ENCODE assay signal across 8 cellular contexts in the genomic region with DNA sequence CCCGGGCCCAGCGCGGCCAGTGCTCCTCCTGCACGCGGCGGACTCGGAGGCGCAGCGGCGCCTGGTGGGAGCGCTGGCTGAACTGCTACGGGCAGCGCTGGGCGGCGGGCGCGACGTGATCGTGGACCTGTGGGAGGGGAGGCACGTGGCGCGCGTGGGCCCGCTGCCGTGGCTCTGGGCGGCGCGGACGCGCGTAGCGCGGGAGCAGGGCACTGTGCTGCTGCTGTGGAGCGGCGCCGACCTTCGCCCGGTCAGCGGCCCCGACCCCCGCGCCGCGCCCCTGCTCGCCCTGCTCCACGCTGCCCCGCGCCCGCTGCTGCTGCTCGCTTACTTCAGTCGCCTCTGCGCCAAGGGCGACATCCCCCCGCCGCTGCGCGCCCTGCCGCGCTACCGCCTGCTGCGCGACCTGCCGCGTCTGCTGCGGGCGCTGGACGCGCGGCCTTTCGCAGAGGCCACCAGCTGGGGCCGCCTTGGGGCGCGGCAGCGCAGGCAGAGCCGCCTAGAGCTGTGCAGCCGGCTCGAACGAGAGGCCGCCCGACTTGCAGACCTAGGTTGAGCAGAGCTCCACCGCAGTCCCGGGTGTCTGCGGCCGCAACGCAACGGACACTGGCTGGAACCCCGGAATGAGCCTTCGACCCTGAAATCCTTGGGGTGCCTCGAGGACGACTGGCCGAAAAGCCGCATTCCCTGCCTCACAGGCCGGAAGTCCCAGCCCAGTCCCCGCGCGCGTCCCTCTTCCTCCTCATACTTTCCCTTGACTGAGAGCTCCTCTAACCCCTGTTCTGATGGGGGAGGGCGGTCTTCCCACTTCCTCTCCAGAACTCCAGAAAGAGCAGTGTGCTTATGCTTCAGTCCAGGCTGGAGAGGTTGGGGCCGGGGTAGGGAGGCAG. TPM values are rescaled to one million over a fixed set of nuclear protein-coding genes. Genes with fewer than 3 reads are reported as not detected.
DNase-seq lines count a peak whose midpoint lies in the region; ATAC-seq and TF ChIP-seq lines count a peak whose summit lies in the region.

No MANE protein-coding gene starts in this region.

- H3K27me3 ChIP-seq in SU-DHL-6 (ENCODE audit: low read length) (no peaks in the 10 kb centered on the region), dorsolateral prefrontal cortex (no peaks in the 10 kb centered on the region), liver (ENCODE audit: control insufficient read depth in 4 of 4, insufficient read depth in 4 of 4, low read length in 3 of 4) (no peaks in the 10 kb centered on the region)

- no peaks in the 10 kb centered on the region for H3K9me3 ChIP-seq in SU-DHL-6 (ENCODE audit: insufficient read depth, low read length)
- no peaks in the 10 kb centered on the region for H3K9me3 ChIP-seq in liver (ENCODE audit: control insufficient read depth in 4 of 4, low read length in 3 of 4)

- H3K9me2 ChIP-seq in SU-DHL-6 (replicated peaks; ENCODE audit: insufficient read depth, low read length): no peaks in the 10 kb centered on the region

- H3F3A ChIP-seq in SU-DHL-6 (ENCODE audit: insufficient read depth): no peaks in the 10 kb centered on the region

- H3K27ac ChIP-seq in SU-DHL-6 (ENCODE audit: low read depth, low read length) (no peak overlapping the region), dorsolateral prefrontal cortex (peak overlapping the region in 57 of 59 donors; percentile 27 to 95 (median 83)), liver (ENCODE audit: low read depth in 1 of 2, low read length in 2 of 2) (peak overlapping the region; percentile 79 to 89)

- no peaks in the 10 kb centered on the region for H3K9me3 Mint-ChIP-seq in stimulated activated effector memory CD8-positive, alpha-beta T cell treated with anti-CD3 and anti-CD28 coated beads, Interleukin-12 subunit alpha, Interleukin-12 subunit beta, amount 100 ng/mL, for 72 hours

- intact Hi-C loops in dorsolateral prefrontal cortex (cut with DNase I): loop anchor here in 1 of 2 donors (2.0 kb wide), 1 partner anchor 25 kb away; a partner anchor contains a TSS

- no peaks in the 10 kb centered on the region for H3K36me3 ChIP-seq in SU-DHL-6 (ENCODE audit: low read length)
- H3K36me3 ChIP-seq in liver (ENCODE audit: control insufficient read depth in 4 of 4, insufficient read depth in 3 of 4, low read depth in 1 of 4, low read length in 3 of 4): peaks cover 0 to 8% (median 3%) of the 10 kb centered on the region in 4 donors

- H3K79me2 ChIP-seq in SU-DHL-6 (ENCODE audit: insufficient read depth, low read length): no peaks in the 10 kb centered on the region

- TF ChIP-seq RAD21 in liver (IDR thresholded peaks at IDR 0.05): peak in 1 of 2 donors; percentile 49

- WGBS in liver: under 1% methylated on average over 99 of the region's 99 CpGs

- H3K4me2 ChIP-seq in SU-DHL-6 (ENCODE audit: low read depth, low read length, poor library complexity, severe bottlenecking): peak overlapping the region; percentile 34

- peak overlapping the region; percentile 64 for H3K4me3 Mint-ChIP-seq in stimulated activated effector memory CD8-positive, alpha-beta T cell treated with anti-CD3 and anti-CD28 coated beads, Interleukin-12 subunit alpha, Interleukin-12 subunit beta, amount 100 ng/mL, for 72 hours

- H3K36me3 Mint-ChIP-seq in stimulated activated effector memory CD8-positive, alpha-beta T cell treated with anti-CD3 and anti-CD28 coated beads, Interleukin-12 subunit alpha, Interleukin-12 subunit beta, amount 100 ng/mL, for 72 hours: peaks cover 10% of the 10 kb centered on the region

- ATAC-seq in HG03354 (IDR thresholded peaks at IDR 0.05; ENCODE audit: poor library complexity, severe bottlenecking, unreplicated experiment) (peak; percentile 44), HG03280 (IDR thresholded peaks at IDR 0.05; ENCODE audit: unreplicated experiment) (no peak)
- ATAC-seq in stimulated activated effector memory CD8-positive, alpha-beta T cell treated with anti-CD3 and anti-CD28 coated beads, Interleukin-12 subunit alpha, Interleukin-12 subunit beta, amount 100 ng/mL, for 72 hours: peak; percentile 53

- no peak for TF ChIP-seq CTCF in SU-DHL-6 (IDR thresholded peaks at IDR 0.05; ENCODE audit: insufficient read depth, low read length, poor library complexity, severe bottlenecking)
- peak in 48 of 56 donors; percentile 9 to 60 (median 38) for TF ChIP-seq CTCF in dorsolateral prefrontal cortex (IDR thresholded peaks at IDR 0.05 in 54 of 56, conservative IDR thresholded peaks at IDR 0.05 in 2 of 56; ENCODE audit: low read depth in 1 of 56, partially characterized antibody in 56 of 56)
- peak; percentile 28 for TF ChIP-seq CTCF in liver (IDR thresholded peaks at IDR 0.05; ENCODE audit: low read depth, low read length, missing input control)

- H3K27ac Mint-ChIP-seq in stimulated activated effector memory CD8-positive, alpha-beta T cell treated with anti-CD3 and anti-CD28 coated beads, Interleukin-12 subunit alpha, Interleukin-12 subunit beta, amount 100 ng/mL, for 72 hours: no peak overlapping the region

- peaks cover 32% of the 10 kb centered on the region for H3K4me1 Mint-ChIP-seq in stimulated activated effector memory CD8-positive, alpha-beta T cell treated with anti-CD3 and anti-CD28 coated beads, Interleukin-12 subunit alpha, Interleukin-12 subunit beta, amount 100 ng/mL, for 72 hours

- H3K9ac ChIP-seq in SU-DHL-6 (ENCODE audit: low read length): peak overlapping the region; percentile 9; the same call in 1 of the 2 replicates
- peak overlapping the region in 1 of 2 donors; percentile 57 for H3K9ac ChIP-seq in liver (ENCODE audit: low read depth in 1 of 2, low read length in 2 of 2)

- H4K20me1 ChIP-seq in SU-DHL-6 (ENCODE audit: low read depth, low read length): no peaks in the 10 kb centered on the region

- no peak overlapping the region for H3K4me3 ChIP-seq in SU-DHL-6 (ENCODE audit: insufficient read depth, low read length, poor library complexity, severe bottlenecking)
- peak overlapping the region; percentile 51 to 84 (median 71) for H3K4me3 ChIP-seq in dorsolateral prefrontal cortex
- peak overlapping the region; percentile 57 to 67 (median 60) for H3K4me3 ChIP-seq in liver (ENCODE audit: low read depth in 1 of 3, low read length in 3 of 3)

- DNase-seq in GF-D8 (lab: John Stamatoyannopoulos, UW): peak; percentile 19
- DNase-seq in dorsolateral prefrontal cortex: peak; percentile 44 to 84 (median 71)
- no peak for DNase-seq in stimulated activated effector memory CD8-positive, alpha-beta T cell treated with anti-CD3 and anti-CD28 coated beads, Interleukin-12 subunit alpha, Interleukin-12 subunit beta, amount 100 ng/mL, for 72 hours (ENCODE audit: low spot score in 2 of 2)
- no peak for DNase-seq in NCI-H1694 (lab: John Stamatoyannopoulos, UW)

- peak overlapping the region; percentile 59 for H2AFZ ChIP-seq in SU-DHL-6 (ENCODE audit: low read depth, low read length, severe bottlenecking)

- H3K4me1 ChIP-seq in liver (ENCODE audit: control insufficient read depth in 4 of 4, insufficient read depth in 4 of 4, low read length in 3 of 4): peaks cover 19 to 79% (median 60%) of the 10 kb centered on the region in 4 donors

TF ChIP-seq in liver, 16 proteins besides CTCF, POLR2A, EP300 and RAD21:
- TF ChIP-seq EGR1 (IDR thresholded peaks at IDR 0.05; ENCODE audit: low read depth in 2 of 2) (no peak), RXRA (IDR thresholded peaks at IDR 0.05) (peak; percentile 20 to 33), SP1 (IDR thresholded peaks at IDR 0.05) (peak; percentile 13)

RNA-seq across cellular contexts. Expression of a gene that starts 1.4 kb away (rescaled TPM):
- total RNA-seq in dorsolateral prefrontal cortex (10 to 100 TPM; 11.3 to 43.7 (median 21.9) TPM), liver (10 to 100 TPM; 15.4 to 62.8 TPM)
- 10 to 100 TPM; 25.7 to 25.8 TPM for polyA plus RNA-seq in liver

RNA-seq across cellular contexts. Expression of a gene that starts 12.8 kb away (rescaled TPM):
- total RNA-seq in dorsolateral prefrontal cortex: 1 to 10 TPM in 102 of 120 experiments, under 1 TPM in 18; 0.36 to 5.5 (median 1.5) TPM
- 1 to 10 TPM; 1.1 to 2.1 TPM for total RNA-seq in liver
- under 1 TPM; 0.42 to 0.71 TPM for polyA plus RNA-seq in liver

RNA-seq across cellular contexts. Expression of a gene that starts 18.1 kb away (rescaled TPM):
- total RNA-seq in dorsolateral prefrontal cortex (100 to 1,000 TPM in 31 of 120 experiments, 10 to 100 TPM in 89; 53.2 to 167 (median 87.2) TPM), liver (10 to 100 TPM; 12.6 to 29.5 TPM)
- 10 to 100 TPM; 20.5 to 31.1 TPM for polyA plus RNA-seq in liver

RNA-seq across cellular contexts. Expression of a gene that starts 25.1 kb away (rescaled TPM):
- total RNA-seq in dorsolateral prefrontal cortex (10 to 100 TPM; 11.2 to 25.9 (median 17.3) TPM), liver (10 to 100 TPM; 18.0 to 29.3 TPM)
- 10 to 100 TPM; 32.0 to 46.8 TPM for polyA plus RNA-seq in liver

RNA-seq across cellular contexts. Expression of a gene that starts 35.4 kb away (rescaled TPM):
- total RNA-seq in dorsolateral prefrontal cortex (1 to 10 TPM in 1 of 120 experiments, under 1 TPM in 9, not detected in 110; 0.40 to 1.9 (median 0.58) TPM), liver (under 1 TPM in 1 of 2 donors, not detected in 1; 0.59 TPM)
- polyA plus RNA-seq in liver: 1 to 10 TPM in 1 of 2 donors, under 1 TPM in 1; 0.28 to 4.2 TPM

Comparison
In these comparisons a context has a peak if more than half of its experiments do, and no peak if none do; other contexts are left out.
1. DNase-seq: peak in GF-D8 (single experiment) and dorsolateral prefrontal cortex (10 of 10); none in stimulated activated effector memory CD8-positive, alpha-beta T cell treated with anti-CD3 and anti-CD28 coated beads, Interleukin-12 subunit alpha, Interleukin-12 subunit beta, amount 100 ng/mL, for 72 hours (0 of 2) and NCI-H1694 (single experiment).